Comparison of ENCODE assay signal across 8 cellular contexts in genomic region chr1:55021965-55022546, GRCh38. TPM values are rescaled to one million over a fixed set of nuclear protein-coding genes. Genes with fewer than 3 reads are reported as not detected.
DNase-seq lines count a peak whose midpoint lies in the region; ATAC-seq and TF ChIP-seq lines count a peak whose summit lies in the region.

No MANE protein-coding gene starts in this region.

- ATAC-seq in GM18861 (IDR thresholded peaks at IDR 0.05; ENCODE audit: unreplicated experiment), result peak; percentile 75
- ATAC-seq in HG03442 (IDR thresholded peaks at IDR 0.05; ENCODE audit: unreplicated experiment), result peak; percentile 65
- ATAC-seq in lower lobe of right lung, result peak; percentile 100

- intact Hi-C loops in lower lobe of right lung (cut with DNase I), result no loop called here

- no peaks in the 10 kb centered on the region for H3K36me3 ChIP-seq in lower lobe of right lung

- H3K9me3 ChIP-seq in lower lobe of right lung, result no peaks in the 10 kb centered on the region

- H3K4me3 ChIP-seq in lower lobe of right lung, result no peak overlapping the region

- H3K4me1 ChIP-seq in lower lobe of right lung, result no peaks in the 10 kb centered on the region

- TF ChIP-seq CTCF in lower lobe of right lung (IDR thresholded peaks at IDR 0.05), result peak; percentile 84

- peak; percentile 91 for DNase-seq in A172 (ENCODE audit: low spot score)
- peak; percentile 89 to 94 for DNase-seq in NCI-H524 (lab: John Stamatoyannopoulos, UW)
- DNase-seq in activated CD4-positive, alpha-beta T cell treated with anti-CD3 and anti-CD28 coated beads, Interleukin-2, amount 50 U/mL, for 1 hour, result peak; percentile 57
- peak; percentile 55 to 86 for DNase-seq in dermis microvascular lymphatic vessel endothelial cell (ENCODE audit: low read depth in 2 of 2)
- DNase-seq in lower lobe of right lung, result peak; percentile 90
- DNase-seq in stimulated activated CD8-positive, alpha-beta memory T cell treated with anti-CD3 and anti-CD28 coated beads, Interleukin-12 subunit alpha, Interleukin-12 subunit beta, amount 100 ng/mL, for 1 hour (ENCODE audit: low read depth), result peak; percentile 36

- no peak overlapping the region for H3K27ac ChIP-seq in lower lobe of right lung

- no peaks in the 10 kb centered on the region for H3K27me3 ChIP-seq in lower lobe of right lung (ENCODE audit: low read depth)

RNA-seq across cellular contexts. Expression of gene PCSK9, which starts 17.3 kb away (rescaled TPM):
- total RNA-seq in A172 (2014; rRNA removed; shearing (Covaris generic)), result not detected in 2 replicates
- under 0.01 and 0.26 TPM in 2 replicates for total RNA-seq in dermis microvascular lymphatic vessel endothelial cell
- 25.7 TPM for total RNA-seq in lower lobe of right lung

RNA-seq across cellular contexts. Expression of gene BSND, which starts 23.3 kb away (rescaled TPM):
- total RNA-seq in A172 (2014; rRNA removed; shearing (Covaris generic)), result not detected in 2 replicates
- under 0.01 TPM in 1 of 2 replicates, not detected in the other for total RNA-seq in dermis microvascular lymphatic vessel endothelial cell
- not detected for total RNA-seq in lower lobe of right lung

RNA-seq across cellular contexts. Expression of gene TMEM61, which starts 41.6 kb away (rescaled TPM):
- not detected in 2 replicates for total RNA-seq in A172 (2014; rRNA removed; shearing (Covaris generic))
- total RNA-seq in dermis microvascular lymphatic vessel endothelial cell (under 0.01 and 0.25 TPM in 2 replicates), lower lobe of right lung (2.7 TPM)

Comparison
In these comparisons a context has a peak if more than half of its experiments do, and no peak if none do; other contexts are left out.
1. DNase-seq: peak in every context shown above with its lines; median percentile 92 in NCI-H524; 91 in A172; 90 in lower lobe of right lung; 70 in dermis microvascular lymphatic vessel endothelial cell; 57 in activated CD4-positive, alpha-beta T cell treated with anti-CD3 and anti-CD28 coated beads, Interleukin-2, amount 50 U/mL, for 1 hour; 36 in stimulated activated CD8-positive, alpha-beta memory T cell treated with anti-CD3 and anti-CD28 coated beads, Interleukin-12 subunit alpha, Interleukin-12 subunit beta, amount 100 ng/mL, for 1 hour.
2. RNA of gene PCSK9, which starts 17.3 kb away (total RNA-seq): 25.7 TPM in lower lobe of right lung (single experiment); under 0.01 to 0.26 TPM in dermis microvascular lymphatic vessel endothelial cell and not detected in A172; every median in the first group is over 10 times any median in the second.
3. Peak in every context shown above with its lines, with median percentiles within 50 percentile points of each other: ATAC-seq.